20 cellular contexts compared by ENCODE assay signal in genomic region chr7:92667816-92668540, GRCh38.
DNase-seq lines count a peak whose midpoint lies in the region; ATAC-seq and TF ChIP-seq lines count a peak whose summit lies in the region.
"Had no signal": no experiment of that assay in that cellular context is flagged by ENCODE, and none has a peak within 500 bp of the region (broad histone marks: within the 10 kb centered on the region; RNA-seq: fewer than 3 reads in every experiment).

No MANE protein-coding gene starts in this region.

- TF ChIP-seq CTCF in HFFc6 (IDR thresholded peaks at IDR 0.05) (no peak), fibroblast of the aortic adventitia (IDR thresholded peaks at IDR 0.05; ENCODE audit: insufficient read depth, low read length) (no peak)

- H3K27me3 Mint-ChIP-seq in HFFc6 (ENCODE audit: insufficient read depth): no peaks in the 10 kb centered on the region; the same call in 1 of the 2 replicates
- H3K27me3 Mint-ChIP-seq in activated T-helper 1 cell treated with anti-CD3 and anti-CD28 coated beads, Interleukin-12 subunit alpha, Interleukin-12 subunit beta, Interleukin-2, Interleukin-4 antibody, amounts not matched to agents 30 ng/mL and 10 ng/mL and 1 ng/mL, durations not matched to agents 14 hours and 24 hours and 36 hours (ENCODE audit: insufficient read depth): no peaks in the 10 kb centered on the region
- H3K27me3 Mint-ChIP-seq: naive thymus-derived CD8-positive, alpha-beta T cell; progenitor cell of endocrine pancreas had no signal

- no peaks in the 10 kb centered on the region for H3K9me3 Mint-ChIP-seq in HFFc6
- peaks cover 3% of the 10 kb centered on the region for H3K9me3 Mint-ChIP-seq in activated T-helper 1 cell treated with anti-CD3 and anti-CD28 coated beads, Interleukin-12 subunit alpha, Interleukin-12 subunit beta, Interleukin-2, Interleukin-4 antibody, amounts not matched to agents 30 ng/mL and 10 ng/mL and 1 ng/mL, durations not matched to agents 14 hours and 24 hours and 36 hours
- H3K9me3 Mint-ChIP-seq: naive thymus-derived CD8-positive, alpha-beta T cell had no signal

- intact Hi-C loops in activated T-helper 1 cell treated with anti-CD3 and anti-CD28 coated beads, Interleukin-12 subunit alpha, Interleukin-12 subunit beta, Interleukin-2, Interleukin-4 antibody, amounts not matched to agents 30 ng/mL and 10 ng/mL and 1 ng/mL, durations not matched to agents 14 hours and 24 hours and 36 hours (cut with micrococcal nuclease): no loop called here

- H3K4me1 ChIP-seq in SJCRH30: no peaks in the 10 kb centered on the region
- H3K4me1 ChIP-seq: BE2C, suprapubic skin had no signal

- DNase-seq in EH (ENCODE audit: low read depth) (peak; percentile 55), HFFc6 (peak; percentile 62), fibroblast of the aortic adventitia (ENCODE audit: low read depth) (peak; percentile 26), SJCRH30 (no peak)
- DNase-seq in activated T-helper 1 cell treated with anti-CD3 and anti-CD28 coated beads, Interleukin-12 subunit alpha, Interleukin-12 subunit beta, Interleukin-2, Interleukin-4 antibody, amounts not matched to agents 30 ng/mL and 10 ng/mL and 1 ng/mL, durations not matched to agents 14 hours and 24 hours and 36 hours (ENCODE audit: low spot score): no peak
- no peak for DNase-seq in stimulated activated naive CD4-positive, alpha-beta T cell (lab: John Stamatoyannopoulos, UW)
- DNase-seq: activated effector memory CD4-positive, alpha-beta T cell treated with anti-CD3 and anti-CD28 coated beads, Interleukin-2, amount 50 U/mL, for 16 hours; aorta; BE2C; mesenchymal stem cell; naive thymus-derived CD8-positive, alpha-beta T cell; NCI-H1436; NCI-H2171; NCI-H748 treated with DMSO at 0.1 percent for 48 hours; stimulated activated CD4-positive, alpha-beta T cell treated with anti-CD3 and anti-CD28 coated beads, Interleukin-4, amount 100 ng/mL, for 24 hours had no signal

- H3K4me3 ChIP-seq in fibroblast of the aortic adventitia (ENCODE audit: low read depth, low read length) (no peak overlapping the region), SJCRH30 (no peak overlapping the region)
- H3K4me3 ChIP-seq: suprapubic skin had no signal

- no peaks in the 10 kb centered on the region for H3K9me3 ChIP-seq in SJCRH30 (replicated peaks)
- H3K9me3 ChIP-seq: BE2C, suprapubic skin had no signal

- H3K27me3 ChIP-seq in SJCRH30: no peaks in the 10 kb centered on the region
- H3K27me3 ChIP-seq: BE2C, suprapubic skin had no signal

- ATAC-seq in HG02852 (IDR thresholded peaks at IDR 0.05; ENCODE audit: unreplicated experiment): no peak
- ATAC-seq: naive thymus-derived CD8-positive, alpha-beta T cell; Panc1 had no signal

- H3K4me3 Mint-ChIP-seq in HFFc6: peak overlapping the region; percentile 34
- H3K4me3 Mint-ChIP-seq in activated T-helper 1 cell treated with anti-CD3 and anti-CD28 coated beads, Interleukin-12 subunit alpha, Interleukin-12 subunit beta, Interleukin-2, Interleukin-4 antibody, amounts not matched to agents 30 ng/mL and 10 ng/mL and 1 ng/mL, durations not matched to agents 14 hours and 24 hours and 36 hours: peak overlapping the region; percentile 15
- H3K4me3 Mint-ChIP-seq: naive thymus-derived CD8-positive, alpha-beta T cell had no signal

- peaks cover 77% of the 10 kb centered on the region for H3K36me3 ChIP-seq in SJCRH30

- peaks cover 74% of the 10 kb centered on the region for H3K4me1 Mint-ChIP-seq in HFFc6 (ENCODE audit: low read depth)
- H3K4me1 Mint-ChIP-seq in activated T-helper 1 cell treated with anti-CD3 and anti-CD28 coated beads, Interleukin-12 subunit alpha, Interleukin-12 subunit beta, Interleukin-2, Interleukin-4 antibody, amounts not matched to agents 30 ng/mL and 10 ng/mL and 1 ng/mL, durations not matched to agents 14 hours and 24 hours and 36 hours (ENCODE audit: low read depth): peaks cover 76% of the 10 kb centered on the region

- peaks cover 43% of the 10 kb centered on the region for H3K36me3 Mint-ChIP-seq in HFFc6 (ENCODE audit: low read depth)
- peaks cover 58% of the 10 kb centered on the region for H3K36me3 Mint-ChIP-seq in activated T-helper 1 cell treated with anti-CD3 and anti-CD28 coated beads, Interleukin-12 subunit alpha, Interleukin-12 subunit beta, Interleukin-2, Interleukin-4 antibody, amounts not matched to agents 30 ng/mL and 10 ng/mL and 1 ng/mL, durations not matched to agents 14 hours and 24 hours and 36 hours (ENCODE audit: low read depth)

- H3K27ac Mint-ChIP-seq in HFFc6: peak overlapping the region; percentile 79
- H3K27ac Mint-ChIP-seq in activated T-helper 1 cell treated with anti-CD3 and anti-CD28 coated beads, Interleukin-12 subunit alpha, Interleukin-12 subunit beta, Interleukin-2, Interleukin-4 antibody, amounts not matched to agents 30 ng/mL and 10 ng/mL and 1 ng/mL, durations not matched to agents 14 hours and 24 hours and 36 hours: peak overlapping the region; percentile 76
- H3K27ac Mint-ChIP-seq: progenitor cell of endocrine pancreas had no signal

- no peak overlapping the region for H3K27ac ChIP-seq in SJCRH30
- H3K27ac ChIP-seq: suprapubic skin, VCaP had no signal

Comparison
In these comparisons a context has a peak if more than half of its experiments do, and no peak if none do; other contexts are left out.
1. DNase-seq: peak in EH (single experiment), HFFc6 (single experiment) and fibroblast of the aortic adventitia (single experiment); none in activated T-helper 1 cell treated with anti-CD3 and anti-CD28 coated beads, Interleukin-12 subunit alpha, Interleukin-12 subunit beta, Interleukin-2, Interleukin-4 antibody, amounts not matched to agents 30 ng/mL and 10 ng/mL and 1 ng/mL, durations not matched to agents 14 hours and 24 hours and 36 hours (single experiment), stimulated activated naive CD4-positive, alpha-beta T cell (0 of 6) and SJCRH30 (0 of 2).